In genomic region chr14:36901846-36902245, GRCh38 we compare ENCODE assay signal across 18 cellular contexts.
"Had no signal": no experiment of that assay in that cellular context is flagged by ENCODE, and none has a peak within 500 bp of the region (broad histone marks: within the 10 kb centered on the region; RNA-seq: fewer than 3 reads in every experiment).

No MANE protein-coding gene starts in this region.

- DNase-seq: activated B cell treated with CpG ODN at 0.5 μM for 24 hours; activated CD4-positive, alpha-beta T cell treated with anti-CD3 and anti-CD28 coated beads, Interleukin-2, amount 10 ng/mL, durations not matched to agents 24 days and 14 days; activated CD8-positive, alpha-beta memory T cell treated with anti-CD3 and anti-CD28 coated beads for 24 hours; activated naive CD4-positive, alpha-beta T cell treated with anti-CD3 and anti-CD28 coated beads, Interleukin-2, amount 50 U/mL, for 16 hours; amniotic stem cell; brain microvascular endothelial cell; cerebellar nuclear complex; endodermal cell; erythroblast; heart right ventricle; left ventricle myocardium inferior; mesendoderm; nephron progenitor cell; psoas muscle; sigmoid colon; stimulated activated CD4-positive, alpha-beta T cell treated with anti-CD3 and anti-CD28 coated beads, Interleukin-4, amount 100 ng/mL, for 24 hours; stomach had no signal

- ATAC-seq: heart right ventricle, psoas muscle had no signal

- H3K4me3 ChIP-seq: heart right ventricle, left ventricle myocardium inferior, psoas muscle, sigmoid colon, stomach, thoracic aorta had no signal
